Comparison of ENCODE assay signal across 17 cellular contexts in the genomic region with DNA sequence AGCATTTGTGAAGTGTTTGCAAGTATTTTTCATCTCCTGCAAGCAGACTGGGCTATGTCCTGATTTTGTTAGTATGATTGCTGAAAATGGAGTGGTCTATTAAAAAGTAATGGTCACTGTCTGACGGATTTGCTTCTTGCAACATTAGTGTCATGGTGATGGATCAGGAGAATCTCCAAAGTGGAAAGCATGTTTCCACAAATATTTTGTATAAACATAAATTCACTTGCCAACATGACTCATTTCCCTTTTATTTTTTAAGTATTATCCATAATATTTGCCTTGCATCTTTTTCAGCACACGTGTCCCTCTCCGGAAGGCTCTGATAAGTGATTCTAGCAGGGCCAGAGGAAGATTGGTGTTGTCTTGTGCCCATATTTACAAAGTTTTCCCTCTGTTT. TPM values are rescaled to one million over a fixed set of nuclear protein-coding genes. Genes with fewer than 3 reads are reported as not detected.
DNase-seq lines count a peak whose midpoint lies in the region; TF ChIP-seq lines count a peak whose summit lies in the region.
"Had no signal": no experiment of that assay in that cellular context is flagged by ENCODE, and none has a peak within 500 bp of the region (broad histone marks: within the 10 kb centered on the region; RNA-seq: fewer than 3 reads in every experiment).

No MANE protein-coding gene starts in this region.

- TF ChIP-seq CTCF in cardiac fibroblast (IDR thresholded peaks at IDR 0.05; ENCODE audit: low read depth, low read length) (no peak), fibroblast of pulmonary artery (IDR thresholded peaks at IDR 0.05; ENCODE audit: low read length, missing control alignments) (no peak)

- DNase-seq in DMS53 treated with DMSO at 0.1 percent for 48 hours (lab: John Stamatoyannopoulos, UW; ENCODE audit: unreplicated experiment): peak; percentile 15
- DNase-seq in HS-5 (ENCODE audit: low read depth): peak; percentile 31
- peak; percentile 4 to 13 for DNase-seq in cardiac fibroblast (ENCODE audit: low read depth in 2 of 2)
- DNase-seq in fibroblast of pulmonary artery (ENCODE audit: low read depth): peak; percentile 58
- no peak for DNase-seq in NCI-H446 treated with DMSO at 0.1 percent for 48 hours (lab: John Stamatoyannopoulos, UW)
- DNase-seq in DMS153 treated with DMSO at 0.1 percent for 48 hours (lab: John Stamatoyannopoulos, UW; ENCODE audit: unreplicated experiment): no peak
- no peak for DNase-seq in KG1 (lab: John Stamatoyannopoulos, UW)
- no peak for DNase-seq in mesendoderm
- DNase-seq: BE2C; CD4-positive, alpha-beta memory T cell; DMS153; H7; IMR-90 had no signal

- no peak overlapping the region for H3K4me2 ChIP-seq in mesendoderm (ENCODE audit: low read length)
- H3K4me2 ChIP-seq: GM23338 had no signal

- H3K4ac ChIP-seq in mesendoderm (ENCODE audit: low read depth, low read length): no peak overlapping the region

- H3K18ac ChIP-seq in mesendoderm (ENCODE audit: low read length): no peak overlapping the region

- H3K9ac ChIP-seq in mesendoderm (ENCODE audit: low read length): no peak overlapping the region

- H2BK15ac ChIP-seq in mesendoderm (replicated peaks; ENCODE audit: low read depth): no peak overlapping the region

- no peak overlapping the region for H3K27ac ChIP-seq in mesendoderm (ENCODE audit: low read depth, low read length)
- H3K27ac ChIP-seq: C4-2B, HL-60 had no signal

- no peak overlapping the region for H2BK5ac ChIP-seq in mesendoderm (ENCODE audit: low read length)

- H3K27me3 ChIP-seq in mesendoderm (ENCODE audit: insufficient read depth, low read length, poor library complexity): no peaks in the 10 kb centered on the region
- H3K27me3 ChIP-seq: BE2C had no signal

- H3K79me1 ChIP-seq in mesendoderm (ENCODE audit: low read length): no peaks in the 10 kb centered on the region

- H4K8ac ChIP-seq in mesendoderm (ENCODE audit: low read depth, low read length): no peak overlapping the region

- H3K23ac ChIP-seq in mesendoderm (ENCODE audit: low read length): no peak overlapping the region

- no peak overlapping the region for H3K56ac ChIP-seq in mesendoderm (ENCODE audit: low read length)

- no peak overlapping the region for H3K4me3 ChIP-seq in cardiac fibroblast (replicated peaks in 1 of 2; ENCODE audit: low read depth in 2 of 2, low read length in 2 of 2)
- H3K4me3 ChIP-seq in fibroblast of pulmonary artery (replicated peaks; ENCODE audit: low read depth, low read length): no peak overlapping the region
- H3K4me3 ChIP-seq in mesendoderm (ENCODE audit: low read length): no peak overlapping the region
- H3K4me3 ChIP-seq: GM12878, GM23338 had no signal

- H3K4me1 ChIP-seq in mesendoderm (ENCODE audit: control insufficient read depth, low read depth, low read length): no peaks in the 10 kb centered on the region
- H3K4me1 ChIP-seq: BE2C had no signal

- H2AK5ac ChIP-seq in mesendoderm (ENCODE audit: low read length): no peak overlapping the region

- no peaks in the 10 kb centered on the region for H3K79me2 ChIP-seq in mesendoderm (ENCODE audit: control insufficient read depth, insufficient read depth, low read length)

- H2BK120ac ChIP-seq in mesendoderm (ENCODE audit: low read depth, low read length): no peak overlapping the region

- no peaks in the 10 kb centered on the region for H3K36me3 ChIP-seq in mesendoderm (ENCODE audit: control insufficient read depth, insufficient read depth, low read length)
- H3K36me3 ChIP-seq: BE2C had no signal

- H4K5ac ChIP-seq in mesendoderm (ENCODE audit: low read length): no peak overlapping the region

- WGBS in mesendoderm (ENCODE audit: extremely low coverage, insufficient coverage, low lambda C conversion rate): no CpG with 5 or more reads among the region's 3 CpGs

RNA-seq across cellular contexts. Expression of gene CACNA2D3, which starts 27.4 kb away (rescaled TPM):
- polyA plus RNA-seq in mesendoderm (2013, experiment 1 of 2): 0.93 TPM
- polyA plus RNA-seq in mesendoderm (2013, experiment 2 of 2): 0.87 TPM
- polyA plus RNA-seq: CD4-positive, alpha-beta memory T cell; GM12878 had no signal

Comparison
In these comparisons a context has a peak if more than half of its experiments do, and no peak if none do; other contexts are left out.
1. DNase-seq: peak in DMS53 treated with DMSO at 0.1 percent for 48 hours (single experiment), HS-5 (single experiment), cardiac fibroblast (2 of 2) and fibroblast of pulmonary artery (single experiment); none in NCI-H446 treated with DMSO at 0.1 percent for 48 hours (single experiment), DMS153 treated with DMSO at 0.1 percent for 48 hours (single experiment), KG1 (single experiment) and mesendoderm (single experiment).